ENCODE assay signal across 22 cellular contexts in genomic region chr21:17742940-17743592, GRCh38.
DNase-seq lines count a peak whose midpoint lies in the region; ATAC-seq, FAIRE-seq and TF ChIP-seq lines count a peak whose summit lies in the region.
"Had no signal": no experiment of that assay in that cellular context is flagged by ENCODE, and none has a peak within 500 bp of the region (broad histone marks: within the 10 kb centered on the region; RNA-seq: fewer than 3 reads in every experiment).

No MANE protein-coding gene starts in this region.

- H3K27ac ChIP-seq in MM.1S (ENCODE audit: low read length): peak overlapping the region; percentile 1; the same call in 1 of the 2 replicates
- no peak overlapping the region for H3K27ac ChIP-seq in GM12878 (ENCODE audit: control insufficient read depth, insufficient read depth)
- no peak overlapping the region for H3K27ac ChIP-seq in ascending aorta

- TF ChIP-seq RAD21 in GM12878 (IDR thresholded peaks at IDR 0.05; ENCODE audit: insufficient read depth, low read depth, low read length): no peak

- no peak for TF ChIP-seq CTCF in natural killer cell (IDR thresholded peaks at IDR 0.05)
- no peak for TF ChIP-seq CTCF in MM.1S (IDR thresholded peaks at IDR 0.05; ENCODE audit: low read length)
- no peak for TF ChIP-seq CTCF in GM12878 (IDR thresholded peaks at IDR 0.05 in 2 of 3, conservative IDR thresholded peaks at IDR 0.05 in 1 of 3; ENCODE audit: control insufficient read depth in 2 of 3, extremely low read depth in 1 of 3, insufficient read depth in 1 of 3, low read depth in 3 of 3, low read length in 3 of 3)
- no peak for TF ChIP-seq CTCF in ascending aorta (IDR thresholded peaks at IDR 0.05)

- intact Hi-C loops in natural killer cell (cut with micrococcal nuclease) (no loop called here), GM12878 (cut with micrococcal nuclease; ENCODE audit: unreplicated experiment) (loop anchor here (2.0 kb wide), 1 partner anchor 38 kb away; no protein-coding TSS in a partner anchor), ascending aorta (cut with DNase I) (no loop called here)

- no peaks in the 10 kb centered on the region for H3K9me2 ChIP-seq in MM.1S (replicated peaks; ENCODE audit: insufficient read depth, low read length)

- no peak for TF ChIP-seq EP300 in GM12878 (IDR thresholded peaks at IDR 0.05; ENCODE audit: borderline replicate concordance in 1 of 2, control insufficient read depth in 1 of 2, low read depth in 2 of 2, low read length in 2 of 2)

- H3K4me1 ChIP-seq in MM.1S (ENCODE audit: low read length): peaks cover 17% of the 10 kb centered on the region
- H3K4me1 ChIP-seq in GM12878 (ENCODE audit: control insufficient read depth, insufficient read depth, low read length): peaks cover 4% of the 10 kb centered on the region; the same call in 1 of the 2 replicates
- no peaks in the 10 kb centered on the region for H3K4me1 ChIP-seq in ascending aorta
- H3K4me1 ChIP-seq: BE2C had no signal

- H3F3A ChIP-seq in MM.1S (ENCODE audit: insufficient read depth, low read length): no peaks in the 10 kb centered on the region

- peak overlapping the region; percentile 40 for H3K4me3 Mint-ChIP-seq in natural killer cell treated with Interleukin-12 subunit alpha and Interleukin-12 subunit beta and Interleukin-15 and Interleukin-18, amount 100 ng/mL, for 72 hours
- no peak overlapping the region for H3K4me3 Mint-ChIP-seq in natural killer cell
- H3K4me3 Mint-ChIP-seq in stimulated activated effector memory CD8-positive, alpha-beta T cell treated with anti-CD3 and anti-CD28 coated beads, Interleukin-12 subunit alpha, Interleukin-12 subunit beta, amount 100 ng/mL, for 72 hours: no peak overlapping the region
- H3K4me3 Mint-ChIP-seq: CD4-positive, CD25-positive, alpha-beta regulatory T cell; CD8-positive, alpha-beta memory T cell; H9 had no signal

- SMC1A ChIA-PET in GM12878 (lab: Charles Lee; ENCODE audit: uncharacterized antibody, unreplicated experiment): interaction anchor here (1.0 to 3.3 kb wide), 3 partner anchors 11 to 182 kb away, joined by 3 to 11 read pairs (median 6); no protein-coding TSS in a partner anchor

- H3K27me3 ChIP-seq in MM.1S (replicated peaks; ENCODE audit: insufficient read depth, low read length) (no peaks in the 10 kb centered on the region), GM12878 (replicated peaks in 1 of 2; ENCODE audit: control insufficient read depth in 2 of 2, insufficient read depth in 2 of 2, low read length in 1 of 2) (no peaks in the 10 kb centered on the region), ascending aorta (no peaks in the 10 kb centered on the region)
- H3K27me3 ChIP-seq: BE2C had no signal

- no peaks in the 10 kb centered on the region for H3K9me3 ChIP-seq in MM.1S (replicated peaks; ENCODE audit: insufficient read depth, low read length)
- H3K9me3 ChIP-seq in GM12878 (replicated peaks; ENCODE audit: control insufficient read depth, insufficient read depth, low read length): no peaks in the 10 kb centered on the region; the same call in 2 of the 3 replicates
- no peaks in the 10 kb centered on the region for H3K9me3 ChIP-seq in ascending aorta
- H3K9me3 ChIP-seq: BE2C had no signal

- 45% methylated on average over 2 of the region's 2 CpGs for WGBS in GM12878 (ENCODE audit: insufficient coverage, insufficient replicate concordance, low lambda C conversion rate, missing lambda C conversion rate)

- no peaks in the 10 kb centered on the region for H3K9me3 Mint-ChIP-seq in natural killer cell treated with Interleukin-12 subunit alpha and Interleukin-12 subunit beta and Interleukin-15 and Interleukin-18, amount 100 ng/mL, for 72 hours
- no peaks in the 10 kb centered on the region for H3K9me3 Mint-ChIP-seq in natural killer cell
- H3K9me3 Mint-ChIP-seq in stimulated activated effector memory CD8-positive, alpha-beta T cell treated with anti-CD3 and anti-CD28 coated beads, Interleukin-12 subunit alpha, Interleukin-12 subunit beta, amount 100 ng/mL, for 72 hours: no peaks in the 10 kb centered on the region

- in situ Hi-C loops in GM12878 (cut with MboI): no loop called here

- peaks cover 22% of the 10 kb centered on the region for H3K36me3 Mint-ChIP-seq in natural killer cell treated with Interleukin-12 subunit alpha and Interleukin-12 subunit beta and Interleukin-15 and Interleukin-18, amount 100 ng/mL, for 72 hours
- no peaks in the 10 kb centered on the region for H3K36me3 Mint-ChIP-seq in natural killer cell
- H3K36me3 Mint-ChIP-seq in stimulated activated effector memory CD8-positive, alpha-beta T cell treated with anti-CD3 and anti-CD28 coated beads, Interleukin-12 subunit alpha, Interleukin-12 subunit beta, amount 100 ng/mL, for 72 hours: no peaks in the 10 kb centered on the region
- H3K36me3 Mint-ChIP-seq: CD4-positive, CD25-positive, alpha-beta regulatory T cell had no signal

- H4K20me1 ChIP-seq in MM.1S (ENCODE audit: insufficient read depth, low read length): no peaks in the 10 kb centered on the region
- no peaks in the 10 kb centered on the region for H4K20me1 ChIP-seq in GM12878 (ENCODE audit: control insufficient read depth, insufficient read depth)

- H3K27ac Mint-ChIP-seq in natural killer cell treated with Interleukin-12 subunit alpha and Interleukin-12 subunit beta and Interleukin-15 and Interleukin-18, amount 100 ng/mL, for 72 hours: peak overlapping the region; percentile 23 to 90
- no peak overlapping the region for H3K27ac Mint-ChIP-seq in natural killer cell
- no peak overlapping the region for H3K27ac Mint-ChIP-seq in stimulated activated effector memory CD8-positive, alpha-beta T cell treated with anti-CD3 and anti-CD28 coated beads, Interleukin-12 subunit alpha, Interleukin-12 subunit beta, amount 100 ng/mL, for 72 hours
- H3K27ac Mint-ChIP-seq: CD4-positive, CD25-positive, alpha-beta regulatory T cell; CD8-positive, alpha-beta memory T cell; H9 had no signal

- H3K27me3 Mint-ChIP-seq in natural killer cell treated with Interleukin-12 subunit alpha and Interleukin-12 subunit beta and Interleukin-15 and Interleukin-18, amount 100 ng/mL, for 72 hours: no peaks in the 10 kb centered on the region
- no peaks in the 10 kb centered on the region for H3K27me3 Mint-ChIP-seq in natural killer cell (ENCODE audit: low read depth in 2 of 2)
- H3K27me3 Mint-ChIP-seq: CD4-positive, CD25-positive, alpha-beta regulatory T cell had no signal

- H3K4me2 ChIP-seq in MM.1S (ENCODE audit: low read depth, low read length): peak overlapping the region; percentile 49; the same call in 1 of the 2 replicates
- H3K4me2 ChIP-seq in GM12878 (ENCODE audit: control insufficient read depth, insufficient read depth): no peak overlapping the region

- H3K79me2 ChIP-seq in MM.1S (ENCODE audit: low read length) (no peaks in the 10 kb centered on the region), GM12878 (ENCODE audit: control insufficient read depth, insufficient read depth, low read length) (no peaks in the 10 kb centered on the region)

- H3K4me1 Mint-ChIP-seq in natural killer cell treated with Interleukin-12 subunit alpha and Interleukin-12 subunit beta and Interleukin-15 and Interleukin-18, amount 100 ng/mL, for 72 hours (ENCODE audit: low read depth in 2 of 2): peaks cover 38 to 43% of the 10 kb centered on the region in 2 donors
- H3K4me1 Mint-ChIP-seq in natural killer cell: peaks cover 0 to 9% of the 10 kb centered on the region in 2 donors
- peaks cover 18% of the 10 kb centered on the region for H3K4me1 Mint-ChIP-seq in stimulated activated effector memory CD8-positive, alpha-beta T cell treated with anti-CD3 and anti-CD28 coated beads, Interleukin-12 subunit alpha, Interleukin-12 subunit beta, amount 100 ng/mL, for 72 hours

- H3K9ac ChIP-seq in MM.1S (ENCODE audit: low read length): no peak overlapping the region
- H3K9ac ChIP-seq in GM12878 (ENCODE audit: control insufficient read depth, insufficient read depth, low read length): no peak overlapping the region

- no peak for TF ChIP-seq POLR2A in GM12878 (IDR thresholded peaks at IDR 0.05; ENCODE audit: low read depth, low read length)

- FAIRE-seq in GM12878 (lab: Jason Lieb, UNC): no peak
- FAIRE-seq: GM12891, GM19239, H1, HTR-8/SVneo had no signal

- no peak for DNase-seq in natural killer cell treated with Interleukin-12 subunit alpha and Interleukin-12 subunit beta and Interleukin-15 and Interleukin-18, amount 100 ng/mL, for 72 hours (ENCODE audit: low spot score)
- DNase-seq in natural killer cell (no peak), MM.1S (peak; percentile 75), GM12878 (ENCODE audit: low read depth, low spot score) (peak; percentile 27), NCI-H2227 treated with DMSO at 0.1 percent for 48 hours (lab: John Stamatoyannopoulos, UW) (no peak), ascending aorta (ENCODE audit: low spot score in 2 of 2) (no peak), AML-193 (lab: John Stamatoyannopoulos, UW) (no peak)
- no peak for DNase-seq in stimulated activated effector memory CD8-positive, alpha-beta T cell treated with anti-CD3 and anti-CD28 coated beads, Interleukin-12 subunit alpha, Interleukin-12 subunit beta, amount 100 ng/mL, for 72 hours (ENCODE audit: low spot score in 2 of 2)
- DNase-seq: BE2C; C1 segment of cervical spinal cord; CD4-positive, CD25-positive, alpha-beta regulatory T cell; CD8-positive, alpha-beta memory T cell; COR-L47; DMS153; DMS79; GF-D8; H9; IMR-90 had no signal

- H2AFZ ChIP-seq in MM.1S (ENCODE audit: low read length) (no peak overlapping the region), GM12878 (ENCODE audit: control insufficient read depth, low read depth, low read length) (no peak overlapping the region)

- H3K4me3 ChIP-seq in MM.1S (ENCODE audit: low read length) (no peak overlapping the region), GM12878 (no peak overlapping the region), ascending aorta (no peak overlapping the region)

- H3K36me3 ChIP-seq in MM.1S (replicated peaks; ENCODE audit: insufficient read depth, low read length) (no peaks in the 10 kb centered on the region), GM12878 (ENCODE audit: control insufficient read depth in 2 of 2, insufficient read depth in 2 of 2, low read length in 1 of 2) (no peaks in the 10 kb centered on the region), ascending aorta (no peaks in the 10 kb centered on the region)
- H3K36me3 ChIP-seq: BE2C had no signal

- CTCF ChIA-PET in GM12878 (lab: Yijun Ruan, JAX): interaction anchor here (1.0 to 1.4 kb wide), 2 partner anchors 12 to 18 kb away, joined by 3 read pairs; no protein-coding TSS in a partner anchor

- peak in 1 of 2 donors; percentile 36 for ATAC-seq in natural killer cell treated with Interleukin-12 subunit alpha and Interleukin-12 subunit beta and Interleukin-15 and Interleukin-18, amount 100 ng/mL, for 72 hours
- ATAC-seq in natural killer cell: no peak
- ATAC-seq in GM12878: peak; percentile 68
- ATAC-seq in stimulated activated effector memory CD8-positive, alpha-beta T cell treated with anti-CD3 and anti-CD28 coated beads, Interleukin-12 subunit alpha, Interleukin-12 subunit beta, amount 100 ng/mL, for 72 hours: peak; percentile 68

- RAD21 ChIA-PET in GM12878 (lab: Charles Lee; ENCODE audit: unreplicated experiment): interaction anchor here (0.8 to 1.0 kb wide), 2 partner anchors 38 to 71 kb away, joined by 3 read pairs; no protein-coding TSS in a partner anchor

- POLR2A ChIA-PET in GM12878 (lab: Charles Lee): no interaction called here

- BruUV-seq in GM12878 (replicated peaks; lab: Mats Ljungman, UMichigan): no TSS peak

TF ChIP-seq in GM12878, 131 proteins besides CTCF, POLR2A, EP300 and RAD21 (continues in another document):
- TF ChIP-seq HDAC6 (IDR thresholded peaks at IDR 0.05; ENCODE audit: unreplicated experiment): no peak
- TF ChIP-seq SMARCA5 (IDR thresholded peaks at IDR 0.05): no peak

Comparison
In these comparisons a context has a peak if more than half of its experiments do, and no peak if none do; other contexts are left out.
1. H3K27ac Mint-ChIP-seq: peak in natural killer cell treated with Interleukin-12 subunit alpha and Interleukin-12 subunit beta and Interleukin-15 and Interleukin-18, amount 100 ng/mL, for 72 hours (2 of 2); none in natural killer cell (0 of 2) and stimulated activated effector memory CD8-positive, alpha-beta T cell treated with anti-CD3 and anti-CD28 coated beads, Interleukin-12 subunit alpha, Interleukin-12 subunit beta, amount 100 ng/mL, for 72 hours (single experiment).
2. ATAC-seq: peak in GM12878 (single experiment) and stimulated activated effector memory CD8-positive, alpha-beta T cell treated with anti-CD3 and anti-CD28 coated beads, Interleukin-12 subunit alpha, Interleukin-12 subunit beta, amount 100 ng/mL, for 72 hours (single experiment); none in natural killer cell (0 of 3).
3. DNase-seq: peak in MM.1S (single experiment) and GM12878 (single experiment); none in natural killer cell treated with Interleukin-12 subunit alpha and Interleukin-12 subunit beta and Interleukin-15 and Interleukin-18, amount 100 ng/mL, for 72 hours (single experiment), natural killer cell (single experiment), stimulated activated effector memory CD8-positive, alpha-beta T cell treated with anti-CD3 and anti-CD28 coated beads, Interleukin-12 subunit alpha, Interleukin-12 subunit beta, amount 100 ng/mL, for 72 hours (0 of 2), NCI-H2227 treated with DMSO at 0.1 percent for 48 hours (single experiment), ascending aorta (0 of 2) and AML-193 (0 of 2).